In genomic region chr9:100292414-100292813, GRCh38 we compare ENCODE assay signal across 20 cellular contexts.
DNase-seq lines count a peak whose midpoint lies in the region; TF ChIP-seq lines count a peak whose summit lies in the region.
"Had no signal": no experiment of that assay in that cellular context is flagged by ENCODE, and none has a peak within 500 bp of the region (broad histone marks: within the 10 kb centered on the region; RNA-seq: fewer than 3 reads in every experiment).

No MANE protein-coding gene starts in this region.

- H3K4me3 ChIP-seq in mammary epithelial cell (replicated peaks in 1 of 3; ENCODE audit: insufficient read depth in 1 of 3, low read depth in 2 of 3, low read length in 3 of 3) (no peak overlapping the region), breast epithelium (no peak overlapping the region), endodermal cell (ENCODE audit: low read length) (no peak overlapping the region), osteoblast (ENCODE audit: insufficient read depth, low read length) (no peak overlapping the region), Caco-2 (ENCODE audit: low read depth, low read length) (no peak overlapping the region)
- H3K4me3 ChIP-seq: BLaER1, GM12878, GM23338, HAP-1 had no signal

- in situ Hi-C loops in mammary epithelial cell (cut with MboI; ENCODE audit: low sequenced_read_pairs in 2 of 2): no loop called here

- H3K27ac Mint-ChIP-seq in endodermal cell (peak overlapping the region; percentile 41), Caco-2 (ENCODE audit: unreplicated experiment) (no peak overlapping the region)
- H3K27ac Mint-ChIP-seq in activated naive CD4-positive, alpha-beta T cell treated with anti-CD3 and anti-CD28 coated beads, Interleukin-2, amount 10 ng/mL, durations not matched to agents 7 days and 5 days: no peak overlapping the region
- H3K27ac Mint-ChIP-seq: B cell, GM23338, HFFc6 had no signal

- H3K27me3 Mint-ChIP-seq in endodermal cell (ENCODE audit: insufficient read depth) (no peaks in the 10 kb centered on the region), Caco-2 (ENCODE audit: insufficient read depth, unreplicated experiment) (no peaks in the 10 kb centered on the region)
- H3K27me3 Mint-ChIP-seq in activated naive CD4-positive, alpha-beta T cell treated with anti-CD3 and anti-CD28 coated beads, Interleukin-2, amount 10 ng/mL, durations not matched to agents 7 days and 5 days: no peaks in the 10 kb centered on the region
- H3K27me3 Mint-ChIP-seq: B cell; CD4-positive, CD25-positive, alpha-beta regulatory T cell had no signal

- H3K36me3 Mint-ChIP-seq in endodermal cell (ENCODE audit: low read depth): peaks cover 79% of the 10 kb centered on the region
- peaks cover 75% of the 10 kb centered on the region for H3K36me3 Mint-ChIP-seq in Caco-2 (ENCODE audit: insufficient read depth, unreplicated experiment)
- H3K36me3 Mint-ChIP-seq in activated naive CD4-positive, alpha-beta T cell treated with anti-CD3 and anti-CD28 coated beads, Interleukin-2, amount 10 ng/mL, durations not matched to agents 7 days and 5 days: peaks cover 47% of the 10 kb centered on the region

- no peaks in the 10 kb centered on the region for H4K20me1 ChIP-seq in mammary epithelial cell (ENCODE audit: insufficient read depth, low read length)
- H4K20me1 ChIP-seq in osteoblast (ENCODE audit: insufficient read depth, low read length): no peaks in the 10 kb centered on the region

- H3K4me3 Mint-ChIP-seq in endodermal cell (no peak overlapping the region), Caco-2 (ENCODE audit: unreplicated experiment) (no peak overlapping the region)
- H3K4me3 Mint-ChIP-seq in activated naive CD4-positive, alpha-beta T cell treated with anti-CD3 and anti-CD28 coated beads, Interleukin-2, amount 10 ng/mL, durations not matched to agents 7 days and 5 days: no peak overlapping the region
- H3K4me3 Mint-ChIP-seq: B cell; CD4-positive, CD25-positive, alpha-beta regulatory T cell; CD8-positive, alpha-beta T cell; GM23338; HFFc6 had no signal

- WGBS in mammary epithelial cell (ENCODE audit: low coverage, missing lambda C conversion rate): 100% methylated on average over 7 of the region's 13 CpGs
- 96 to 100% methylated on average over 2 to 13 of the region's 13 CpGs for WGBS in endodermal cell (ENCODE audit: insufficient coverage in 1 of 2, insufficient read length in 1 of 2), 2 experiments

- TF ChIP-seq POLR2A in breast epithelium (IDR thresholded peaks at IDR 0.05): no peak

- CTCF ChIA-PET in mammary epithelial cell (lab: Charles Lee; ENCODE audit: low non-redundant PET) (no interaction called here), Caco-2 (lab: Charles Lee) (no interaction called here)
- CTCF ChIA-PET in activated naive CD4-positive, alpha-beta T cell treated with anti-CD3 and anti-CD28 coated beads, Interleukin-2, amount 10 ng/mL, durations not matched to agents 7 days and 5 days (lab: Charles Lee): no interaction called here

- no peak for DNase-seq in mammary epithelial cell
- no peak for DNase-seq in breast epithelium (ENCODE audit: low spot score in 2 of 2)
- DNase-seq in endodermal cell: no peak
- peak; percentile 62 for DNase-seq in osteoblast (ENCODE audit: insufficient read length, low spot score, missing footprints)
- no peak for DNase-seq in Caco-2
- no peak for DNase-seq in activated naive CD4-positive, alpha-beta T cell treated with anti-CD3 and anti-CD28 coated beads, Interleukin-2, amount 10 ng/mL, durations not matched to agents 7 days and 5 days
- DNase-seq: CD4-positive, CD25-positive, alpha-beta regulatory T cell; CD8-positive, alpha-beta T cell; DMS 273 treated with DMSO at 0.1 percent for 48 hours; DMS79; EL; GDM1; HFFc6 had no signal

- H3K4me1 ChIP-seq in mammary epithelial cell (ENCODE audit: insufficient read depth, low read length): no peaks in the 10 kb centered on the region
- H3K4me1 ChIP-seq in breast epithelium: no peaks in the 10 kb centered on the region
- no peaks in the 10 kb centered on the region for H3K4me1 ChIP-seq in endodermal cell (ENCODE audit: control insufficient read depth, insufficient read depth, low read length)
- no peaks in the 10 kb centered on the region for H3K4me1 ChIP-seq in osteoblast (ENCODE audit: insufficient read depth, low read length)
- peaks cover 1% of the 10 kb centered on the region; the same call in 1 of the 2 replicates for H3K4me1 ChIP-seq in Caco-2
- H3K4me1 ChIP-seq: HAP-1 had no signal

- H2AFZ ChIP-seq in mammary epithelial cell (ENCODE audit: low read depth, low read length) (no peak overlapping the region), osteoblast (ENCODE audit: low read length) (no peak overlapping the region)
- H2AFZ ChIP-seq: GM23338 had no signal

- H3K27ac ChIP-seq in mammary epithelial cell (ENCODE audit: insufficient read depth, low read depth, low read length) (no peak overlapping the region), breast epithelium (no peak overlapping the region), endodermal cell (ENCODE audit: low read depth, low read length) (no peak overlapping the region), osteoblast (ENCODE audit: low read depth, low read length) (no peak overlapping the region)
- H3K27ac ChIP-seq: 22Rv1, BLaER1, C4-2B had no signal

- no peaks in the 10 kb centered on the region for H3K9me3 ChIP-seq in mammary epithelial cell (replicated peaks; ENCODE audit: insufficient read depth, low read length)
- H3K9me3 ChIP-seq in breast epithelium: peaks cover 8% of the 10 kb centered on the region in 2 donors
- H3K9me3 ChIP-seq in endodermal cell (ENCODE audit: control insufficient read depth, low read length): peaks cover 13% of the 10 kb centered on the region
- no peaks in the 10 kb centered on the region for H3K9me3 ChIP-seq in osteoblast (ENCODE audit: low read depth, low read length)
- H3K9me3 ChIP-seq in Caco-2: no peaks in the 10 kb centered on the region
- H3K9me3 ChIP-seq: HAP-1 had no signal

- H3K4me2 ChIP-seq in mammary epithelial cell (ENCODE audit: insufficient read depth, low read depth, low read length) (no peak overlapping the region), osteoblast (ENCODE audit: insufficient read depth, low read length) (no peak overlapping the region)
- H3K4me2 ChIP-seq: BLaER1, GM23338 had no signal

- H3K36me3 ChIP-seq in mammary epithelial cell (ENCODE audit: insufficient read depth, low read length) (peaks cover 4% of the 10 kb centered on the region), breast epithelium (no peaks in the 10 kb centered on the region), endodermal cell (ENCODE audit: control insufficient read depth, insufficient read depth, low read length) (peaks cover 86% of the 10 kb centered on the region), osteoblast (ENCODE audit: insufficient read depth, low read length) (peaks cover 34% of the 10 kb centered on the region), Caco-2 (ENCODE audit: control insufficient read depth, insufficient read depth, low read length) (peaks cover 5% of the 10 kb centered on the region)

- dilution Hi-C loops in mammary epithelial cell (cut with HindIII; ENCODE audit: low sequenced_read_pairs): no loop called here

- H3K4me1 Mint-ChIP-seq in endodermal cell: peaks cover 2% of the 10 kb centered on the region
- no peaks in the 10 kb centered on the region for H3K4me1 Mint-ChIP-seq in Caco-2 (ENCODE audit: low read depth, unreplicated experiment)
- H3K4me1 Mint-ChIP-seq in activated naive CD4-positive, alpha-beta T cell treated with anti-CD3 and anti-CD28 coated beads, Interleukin-2, amount 10 ng/mL, durations not matched to agents 7 days and 5 days: no peaks in the 10 kb centered on the region
- H3K4me1 Mint-ChIP-seq: B cell, GM23338 had no signal

- TSS peak; percentile 45 for BruUV-seq in mammary epithelial cell (replicated peaks; lab: Mats Ljungman, UMichigan)
- BruUV-seq in Caco-2 (replicated peaks; lab: Mats Ljungman, UMichigan): no TSS peak

- intact Hi-C loops in mammary epithelial cell (cut with micrococcal nuclease): no loop called here
- intact Hi-C loops in breast epithelium (cut with DNase I; ENCODE audit: low total_unique reads): loop anchor here (5.0 kb wide), 1 partner anchor 80 kb away; no protein-coding TSS in a partner anchor
- intact Hi-C loops in Caco-2 (cut with micrococcal nuclease; ENCODE audit: unreplicated experiment): no loop called here

- no peak for TF ChIP-seq CTCF in mammary epithelial cell (conservative IDR thresholded peaks at IDR 0.05 in 1 of 2, IDR thresholded peaks at IDR 0.05 in 1 of 2; ENCODE audit: extremely low read depth in 1 of 2, insufficient read depth in 1 of 2, low read depth in 1 of 2, low read length in 2 of 2)
- TF ChIP-seq CTCF in breast epithelium (IDR thresholded peaks at IDR 0.05): no peak
- TF ChIP-seq CTCF in endodermal cell (conservative IDR thresholded peaks at IDR 0.05): no peak
- TF ChIP-seq CTCF in osteoblast (IDR thresholded peaks at IDR 0.05; ENCODE audit: extremely low read depth, low read depth, low read length): no peak
- TF ChIP-seq CTCF in Caco-2 (IDR thresholded peaks at IDR 0.05; ENCODE audit: insufficient read depth in 1 of 2, low read depth in 1 of 2, low read length in 1 of 2, severe bottlenecking in 1 of 2, unreplicated experiment in 1 of 2): no peak

- no peak overlapping the region for H3K9ac ChIP-seq in mammary epithelial cell (ENCODE audit: insufficient read depth, low read length)
- H3K9ac ChIP-seq in endodermal cell (ENCODE audit: extremely low read depth, low read length, poor library complexity, severe bottlenecking): no peak overlapping the region
- H3K9ac ChIP-seq: BLaER1 had no signal

- POLR2A ChIA-PET in Caco-2 (lab: Charles Lee): no interaction called here

- peaks cover 3% of the 10 kb centered on the region for H3K9me3 Mint-ChIP-seq in endodermal cell
- H3K9me3 Mint-ChIP-seq in Caco-2 (ENCODE audit: unreplicated experiment): peaks cover 13% of the 10 kb centered on the region
- H3K9me3 Mint-ChIP-seq in activated naive CD4-positive, alpha-beta T cell treated with anti-CD3 and anti-CD28 coated beads, Interleukin-2, amount 10 ng/mL, durations not matched to agents 7 days and 5 days: no peaks in the 10 kb centered on the region

- H3K79me2 ChIP-seq in mammary epithelial cell (ENCODE audit: insufficient read depth, low read length) (no peaks in the 10 kb centered on the region), osteoblast (ENCODE audit: insufficient read depth, low read length) (no peaks in the 10 kb centered on the region)

- H3K27me3 ChIP-seq in mammary epithelial cell (ENCODE audit: insufficient read depth, low read length): no peaks in the 10 kb centered on the region
- no peaks in the 10 kb centered on the region for H3K27me3 ChIP-seq in breast epithelium
- no peaks in the 10 kb centered on the region for H3K27me3 ChIP-seq in endodermal cell (ENCODE audit: control insufficient read depth, insufficient read depth, low read length, poor library complexity, severe bottlenecking)
- no peaks in the 10 kb centered on the region for H3K27me3 ChIP-seq in osteoblast (ENCODE audit: insufficient read depth, low read length)
- H3K27me3 ChIP-seq in Caco-2 (replicated peaks; ENCODE audit: control insufficient read depth, insufficient read depth, low read length): no peaks in the 10 kb centered on the region
- H3K27me3 ChIP-seq: BLaER1 had no signal
